Comparison of ENCODE assay signal across 8 cellular contexts in genomic region chr2:73979686-73980085, GRCh38. TPM values are rescaled to one million over a fixed set of nuclear protein-coding genes. Genes with fewer than 3 reads are reported as not detected.
DNase-seq lines count a peak whose midpoint lies in the region; ATAC-seq and TF ChIP-seq lines count a peak whose summit lies in the region.

No MANE protein-coding gene starts in this region.

- peaks cover 7% of the 10 kb centered on the region for H3K4me1 ChIP-seq in fibroblast of lung (ENCODE audit: control insufficient read depth, extremely low read depth, insufficient read depth, low read length)
- peaks cover 7% of the 10 kb centered on the region for H3K4me1 ChIP-seq in ovary (ENCODE audit: insufficient read depth)

- in situ Hi-C loops in ACHN (cut with HindIII; ENCODE audit: low pct_ligation_motif_present, low pct_unique_long_range_greater_than_20kb, low sequenced_read_pairs), result no loop called here

- WGBS in ovary, 3 donors, result 33 to 48% (median 38%) methylated on average over 3 of the region's 3 CpGs

- no peak for ATAC-seq in GM19397 (IDR thresholded peaks at IDR 0.05; ENCODE audit: unreplicated experiment)
- ATAC-seq in GM18907 (IDR thresholded peaks at IDR 0.05; ENCODE audit: unreplicated experiment), result no peak

- TF ChIP-seq CTCF in GM06990 (IDR thresholded peaks at IDR 0.05; ENCODE audit: insufficient read depth, low read length, poor library complexity, severe bottlenecking), result no peak
- no peak for TF ChIP-seq CTCF in SU-DHL-6 (IDR thresholded peaks at IDR 0.05; ENCODE audit: insufficient read depth, low read length, poor library complexity, severe bottlenecking)
- TF ChIP-seq CTCF in fibroblast of lung (conservative IDR thresholded peaks at IDR 0.05 in 1 of 2, IDR thresholded peaks at IDR 0.05 in 1 of 2; ENCODE audit: low read depth in 1 of 2, low read length in 2 of 2), result no peak
- TF ChIP-seq CTCF in ovary (IDR thresholded peaks at IDR 0.05), result no peak

- peak overlapping the region; percentile 95 for H3K4me2 ChIP-seq in SU-DHL-6 (ENCODE audit: low read depth, low read length, poor library complexity, severe bottlenecking)
- H3K4me2 ChIP-seq in fibroblast of lung (ENCODE audit: extremely low read depth, insufficient read depth, low read length), result no peak overlapping the region

- H3K79me2 ChIP-seq in SU-DHL-6 (ENCODE audit: insufficient read depth, low read length) (no peaks in the 10 kb centered on the region), fibroblast of lung (ENCODE audit: control insufficient read depth, insufficient read depth, low read length) (no peaks in the 10 kb centered on the region)

- intact Hi-C loops in ovary (cut with DNase I), result no loop called here

- no peak for TF ChIP-seq POLR2A in ovary (IDR thresholded peaks at IDR 0.05)

- peak overlapping the region; percentile 71 for H3K4me3 ChIP-seq in GM06990 (replicated peaks; ENCODE audit: low read depth, low read length)
- no peak overlapping the region for H3K4me3 ChIP-seq in SU-DHL-6 (ENCODE audit: insufficient read depth, low read length, poor library complexity, severe bottlenecking)
- no peak overlapping the region for H3K4me3 ChIP-seq in fibroblast of lung (replicated peaks in 1 of 4; ENCODE audit: control extremely low read depth in 1 of 4, insufficient read depth in 1 of 4, low read depth in 3 of 4, low read length in 4 of 4)
- H3K4me3 ChIP-seq in ovary, result no peak overlapping the region

- H3K9ac ChIP-seq in SU-DHL-6 (ENCODE audit: low read length) (no peak overlapping the region), fibroblast of lung (ENCODE audit: insufficient read depth, low read length) (no peak overlapping the region)

- H4K20me1 ChIP-seq in SU-DHL-6 (ENCODE audit: low read depth, low read length), result no peaks in the 10 kb centered on the region
- H4K20me1 ChIP-seq in fibroblast of lung (ENCODE audit: control insufficient read depth, extremely low read depth, insufficient read depth, low read length), result no peaks in the 10 kb centered on the region

- TF ChIP-seq EP300 in ovary (IDR thresholded peaks at IDR 0.05), result no peak

- no peaks in the 10 kb centered on the region for H3K9me3 ChIP-seq in SU-DHL-6 (ENCODE audit: insufficient read depth, low read length)
- H3K9me3 ChIP-seq in fibroblast of lung (ENCODE audit: control insufficient read depth, insufficient read depth, low read depth, low read length), result no peaks in the 10 kb centered on the region
- no peaks in the 10 kb centered on the region for H3K9me3 ChIP-seq in ovary

- no peak overlapping the region for H2AFZ ChIP-seq in SU-DHL-6 (ENCODE audit: low read depth, low read length, severe bottlenecking)
- H2AFZ ChIP-seq in fibroblast of lung (ENCODE audit: low read length), result no peak overlapping the region

- DNase-seq in ACHN, result peak; percentile 68
- DNase-seq in GM06990 (ENCODE audit: extremely low read depth, insufficient read length), result no peak
- DNase-seq in fibroblast of lung (ENCODE audit: low read depth in 2 of 2), result peak; percentile 84 to 91
- no peak for DNase-seq in NCI-H446 treated with DMSO at 0.1 percent for 48 hours (lab: John Stamatoyannopoulos, UW)
- no peak for DNase-seq in ovary

- no peaks in the 10 kb centered on the region for H3K27me3 ChIP-seq in GM06990 (replicated peaks; ENCODE audit: control insufficient read depth, insufficient read depth, low read length)
- H3K27me3 ChIP-seq in SU-DHL-6 (ENCODE audit: low read length), result no peaks in the 10 kb centered on the region
- H3K27me3 ChIP-seq in fibroblast of lung (ENCODE audit: control insufficient read depth, insufficient read depth, low read length), result no peaks in the 10 kb centered on the region
- no peaks in the 10 kb centered on the region for H3K27me3 ChIP-seq in ovary

- no peak overlapping the region for H3K27ac ChIP-seq in SU-DHL-6 (ENCODE audit: low read depth, low read length)
- H3K27ac ChIP-seq in fibroblast of lung (ENCODE audit: insufficient read depth, low read length), result no peak overlapping the region
- H3K27ac ChIP-seq in ovary, result no peak overlapping the region

- peaks cover 23% of the 10 kb centered on the region for H3F3A ChIP-seq in SU-DHL-6 (ENCODE audit: insufficient read depth)

- no peaks in the 10 kb centered on the region for H3K9me2 ChIP-seq in SU-DHL-6 (replicated peaks; ENCODE audit: insufficient read depth, low read length)

- no peaks in the 10 kb centered on the region for H3K36me3 ChIP-seq in GM06990 (ENCODE audit: control insufficient read depth, insufficient read depth, low read length)
- no peaks in the 10 kb centered on the region for H3K36me3 ChIP-seq in SU-DHL-6 (ENCODE audit: low read length)
- no peaks in the 10 kb centered on the region for H3K36me3 ChIP-seq in fibroblast of lung (ENCODE audit: control insufficient read depth, insufficient read depth, low read length)
- H3K36me3 ChIP-seq in ovary, result no peaks in the 10 kb centered on the region

RNA-seq across cellular contexts. Expression of gene TET3, which starts 5.0 kb away (rescaled TPM):
- 2.6 and 3.1 TPM in 2 replicates for total RNA-seq in fibroblast of lung
- 1.6 and 2.1 TPM in 2 replicates for polyA plus RNA-seq in fibroblast of lung
- polyA plus RNA-seq in fibroblast of lung (2012), result 1.4 and 2.4 TPM in 2 replicates
- polyA minus RNA-seq in fibroblast of lung (ENCODE audit: low replicate concordance), result 8.2 and 10.6 TPM in 2 replicates
- 10 to 100 TPM in 2 of 7 donors, 1 to 10 TPM in 5; 5.1 to 13.5 (median 7.9) TPM for total RNA-seq in ovary
- polyA plus RNA-seq in ovary, result 1 to 10 TPM; 2.6 to 3.3 TPM

RNA-seq across cellular contexts. Expression of gene DGUOK, which starts 53.0 kb away (rescaled TPM):
- 51.6 and 54.3 TPM in 2 replicates for total RNA-seq in fibroblast of lung
- 83.2 and 93.7 TPM in 2 replicates for polyA plus RNA-seq in fibroblast of lung
- polyA plus RNA-seq in fibroblast of lung (2012), result 96.7 and 104 TPM in 2 replicates
- 39.6 and 40.5 TPM in 2 replicates for polyA minus RNA-seq in fibroblast of lung (ENCODE audit: low replicate concordance)
- 10 to 100 TPM; 45.8 to 66.2 (median 52.4) TPM for total RNA-seq in ovary
- polyA plus RNA-seq in ovary, result 10 to 100 TPM; 70.7 to 84.1 TPM

Comparison
In these comparisons a context has a peak if more than half of its experiments do, and no peak if none do; other contexts are left out.
1. DNase-seq: peak in ACHN (single experiment) and fibroblast of lung (2 of 2); none in GM06990 (single experiment), NCI-H446 treated with DMSO at 0.1 percent for 48 hours (single experiment) and ovary (0 of 5).